27 cellular contexts compared by ENCODE assay signal in the genomic region with DNA sequence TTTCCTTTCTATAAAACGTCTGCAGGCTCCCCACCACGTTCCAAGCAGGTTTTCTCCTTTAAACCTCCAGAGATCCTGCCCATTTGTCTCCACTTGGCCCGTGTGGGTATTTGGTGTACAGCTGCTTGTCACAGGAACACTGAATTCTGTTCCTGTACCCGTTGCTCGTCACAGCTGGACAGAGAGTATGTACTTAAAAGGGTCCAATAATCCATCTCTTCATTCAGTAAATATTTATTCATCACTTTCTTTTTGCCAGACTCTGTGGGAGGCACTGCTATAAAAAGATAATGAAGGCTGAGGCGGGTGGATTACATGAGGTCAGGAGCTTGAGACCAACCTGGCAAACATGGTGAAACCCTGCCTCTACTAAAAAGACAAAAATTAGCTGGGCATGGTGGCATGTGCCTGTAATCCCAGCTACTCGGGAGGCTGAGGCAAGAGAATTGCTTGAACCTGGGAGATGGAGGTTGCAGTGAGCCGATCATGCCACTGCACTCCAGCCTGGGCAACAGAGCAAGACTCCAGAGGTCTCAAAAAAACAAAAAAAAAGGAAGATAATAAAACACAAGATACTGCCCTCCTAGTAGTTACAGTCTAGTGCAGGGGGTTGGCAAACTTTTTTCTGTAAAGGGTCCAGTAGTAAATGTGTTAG.
DNase-seq lines count a peak whose midpoint lies in the region; ATAC-seq and TF ChIP-seq lines count a peak whose summit lies in the region.
"Had no signal": no experiment of that assay in that cellular context is flagged by ENCODE, and none has a peak within 500 bp of the region (broad histone marks: within the 10 kb centered on the region; RNA-seq: fewer than 3 reads in every experiment).

No MANE protein-coding gene starts in this region.

- ATAC-seq in mucosa of descending colon = peak; percentile 18
- ATAC-seq in GM21528 (IDR thresholded peaks at IDR 0.05; ENCODE audit: low FRiP score, unreplicated experiment) = no peak
- no peak for ATAC-seq in GM21526 (IDR thresholded peaks at IDR 0.05; ENCODE audit: low FRiP score, unreplicated experiment)
- ATAC-seq: esophagus mucosa; right cardiac atrium; stimulated activated effector memory CD8-positive, alpha-beta T cell treated with anti-CD3 and anti-CD28 coated beads, Interleukin-12 subunit alpha, Interleukin-12 subunit beta, amount 100 ng/mL, for 72 hours had no signal

- TF ChIP-seq CTCF in LNCaP clone FGC (IDR thresholded peaks at IDR 0.05; ENCODE audit: control insufficient read depth, extremely low read depth, insufficient read depth) = no peak
- no peak for TF ChIP-seq CTCF in mucosa of descending colon (IDR thresholded peaks at IDR 0.05)

- H3K9me3 ChIP-seq in mucosa of descending colon = no peaks in the 10 kb centered on the region
- H3K9me3 ChIP-seq: BLaER1 treated with 17β-estradiol and CSF1 and Interleukin-3, amounts not matched to agents 10 nM and 100 nM; heart left ventricle; upper lobe of left lung had no signal

- no peaks in the 10 kb centered on the region for H3K36me3 ChIP-seq in mucosa of descending colon (ENCODE audit: low read depth)
- H3K36me3 ChIP-seq: BLaER1 treated with 17β-estradiol and CSF1 and Interleukin-3, amounts not matched to agents 10 nM and 100 nM had no signal

- H3K4me3 ChIP-seq in LNCaP clone FGC (ENCODE audit: low read depth, low read length) (no peak overlapping the region), mucosa of descending colon (no peak overlapping the region)
- H3K4me3 ChIP-seq: BLaER1 treated with 17β-estradiol and CSF1 and Interleukin-3, amounts not matched to agents 10 nM and 100 nM; heart left ventricle; upper lobe of left lung had no signal

- intact Hi-C loops in mucosa of descending colon (cut with DNase I, micrococcal nuclease) = no loop called here

- H3K4me1 ChIP-seq in mucosa of descending colon (ENCODE audit: low read depth) = no peaks in the 10 kb centered on the region
- H3K4me1 ChIP-seq: BLaER1 treated with 17β-estradiol and CSF1 and Interleukin-3, amounts not matched to agents 10 nM and 100 nM; parathyroid adenoma had no signal

- DNase-seq in LNCaP clone FGC (ENCODE audit: low read depth) (peak; percentile 93), NCI-H2029 treated with DMSO at 0.1 percent for 48 hours (lab: John Stamatoyannopoulos, UW) (peak; percentile 65), NCI-H748 treated with DMSO at 0.1 percent for 48 hours (lab: John Stamatoyannopoulos, UW) (peak; percentile 96), mucosa of descending colon (no peak)
- DNase-seq in activated naive CD4-positive, alpha-beta T cell (lab: John Stamatoyannopoulos, UW) = no peak
- DNase-seq: activated CD4-positive, alpha-beta T cell treated with anti-CD3 and anti-CD28 coated beads for 4 hours; activated naive CD8-positive, alpha-beta T cell treated with anti-CD3 and anti-CD28 coated beads, Interleukin-2, amount 10 ng/mL, durations not matched to agents 7 days and 5 days; activated T-cell treated with anti-CD3 and anti-CD28 coated beads for 4 hours; cortex of kidney; EL; foreskin fibroblast; heart left ventricle; Kasumi-1; mammary epithelial cell; NCI-H2171 treated with DMSO at 0.1 percent for 48 hours; OCI-M1; right cardiac atrium; stimulated activated CD4-positive, alpha-beta T cell treated with anti-CD3 and anti-CD28 coated beads, Interleukin-12 subunit alpha, Interleukin-12 subunit beta, amount 100 ng/mL, for 4 hours; stimulated activated CD4-positive, alpha-beta T cell treated with anti-CD3 and anti-CD28 coated beads, Interleukin-4, amount 100 ng/mL, for 24 hours; substantia nigra; upper lobe of left lung had no signal

Comparison
In these comparisons a context has a peak if more than half of its experiments do, and no peak if none do; other contexts are left out.
1. DNase-seq: peak in LNCaP clone FGC (single experiment), NCI-H2029 treated with DMSO at 0.1 percent for 48 hours (single experiment) and NCI-H748 treated with DMSO at 0.1 percent for 48 hours (single experiment); none in mucosa of descending colon (0 of 3) and activated naive CD4-positive, alpha-beta T cell (0 of 4).